In the genomic region with DNA sequence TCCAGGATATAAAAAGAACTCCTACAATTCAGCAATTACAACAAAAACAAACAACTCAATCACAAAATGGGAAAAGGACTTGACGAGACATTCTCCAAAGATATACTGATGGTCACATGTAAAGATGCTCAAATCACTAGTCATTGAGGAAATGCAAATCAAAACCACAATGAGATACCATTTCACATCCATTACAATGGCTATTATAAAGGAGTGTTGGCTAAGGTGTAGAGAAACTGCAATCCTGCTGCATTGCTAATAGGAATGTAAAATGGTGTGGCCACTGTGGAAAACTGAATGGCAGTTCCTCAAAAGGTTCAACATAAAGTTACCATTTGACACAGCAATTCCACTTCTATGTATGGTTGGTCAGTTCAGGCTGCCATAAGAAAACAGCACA, we compare ENCODE assay signal across 23 cellular contexts. TPM values are rescaled to one million over a fixed set of nuclear protein-coding genes. Genes with fewer than 3 reads are reported as not detected.
DNase-seq lines count a peak whose midpoint lies in the region; FAIRE-seq and TF ChIP-seq lines count a peak whose summit lies in the region.
"Had no signal": no experiment of that assay in that cellular context is flagged by ENCODE, and none has a peak within 500 bp of the region (broad histone marks: within the 10 kb centered on the region; RNA-seq: fewer than 3 reads in every experiment).

No MANE protein-coding gene starts in this region.

- CTCF ChIA-PET in mammary epithelial cell (lab: Charles Lee; ENCODE audit: low non-redundant PET) (no interaction called here), H1 (lab: Charles Lee; ENCODE audit: partially characterized antibody) (interaction anchor here (1.1 kb wide), 1 partner anchor 11 kb away, joined by 3 read pairs; no protein-coding TSS in a partner anchor)

- H2BK20ac ChIP-seq in H1 (ENCODE audit: low read length): peak overlapping the region; percentile 56; the same call in 1 of the 2 replicates

- no peak overlapping the region for H4K5ac ChIP-seq in H1 (ENCODE audit: insufficient read length, low read depth, low read length)

- H3K4me1 ChIP-seq in mammary epithelial cell (ENCODE audit: insufficient read depth, low read length) (no peaks in the 10 kb centered on the region), breast epithelium (no peaks in the 10 kb centered on the region), H1 (replicated peaks in 1 of 4; ENCODE audit: control insufficient read depth in 3 of 4, insufficient read depth in 4 of 4, low read length in 3 of 4) (peaks cover 0 to 5% (median 1%) of the 10 kb centered on the region in 4 experiments; a peak in 3 of 7 replicates), iPS-18a (ENCODE audit: control insufficient read depth, low read depth, low read length) (peaks cover 9% of the 10 kb centered on the region), trophoblast cell (ENCODE audit: control insufficient read depth in 1 of 2, insufficient read depth in 2 of 2, low read length in 2 of 2) (no peaks in the 10 kb centered on the region)
- H3K4me1 ChIP-seq: Caco-2, SJCRH30 had no signal

- no peaks in the 10 kb centered on the region for H3K9me3 Mint-ChIP-seq in nephron progenitor cell
- H3K9me3 Mint-ChIP-seq: CD8-positive, alpha-beta T cell had no signal

- FAIRE-seq in H1 (lab: Jason Lieb, UNC): no peak
- FAIRE-seq: G401.6, HepG2 had no signal

- H3K4ac ChIP-seq in H1 (replicated peaks; ENCODE audit: insufficient read length, low read depth, low read length) (no peak overlapping the region), trophoblast cell (ENCODE audit: low read depth, low read length) (no peak overlapping the region)

- dilution Hi-C loops in mammary epithelial cell (cut with HindIII; ENCODE audit: low sequenced_read_pairs): no loop called here

- intact Hi-C loops in mammary epithelial cell (cut with micrococcal nuclease) (no loop called here), breast epithelium (cut with DNase I; ENCODE audit: low total_unique reads) (no loop called here)

- H3K23ac ChIP-seq in H1 (ENCODE audit: insufficient read length): no peak overlapping the region
- no peak overlapping the region for H3K23ac ChIP-seq in trophoblast cell (ENCODE audit: low read length)

- no peaks in the 10 kb centered on the region for H3K23me2 ChIP-seq in H1 (ENCODE audit: low read depth, low read length)

- H4K91ac ChIP-seq in H1 (replicated peaks; ENCODE audit: insufficient read length, low read length) (no peak overlapping the region), trophoblast cell (ENCODE audit: low read depth, low read length) (no peak overlapping the region)

- no peak overlapping the region for H3K4me3 Mint-ChIP-seq in nephron progenitor cell
- H3K4me3 Mint-ChIP-seq: B cell; CD8-positive, alpha-beta T cell had no signal

- H3K9me3 ChIP-seq in mammary epithelial cell (replicated peaks; ENCODE audit: insufficient read depth, low read length) (no peaks in the 10 kb centered on the region), breast epithelium (no peaks in the 10 kb centered on the region), H1 (ENCODE audit: insufficient read depth in 2 of 2, low read depth in 1 of 2, low read length in 1 of 2) (no peaks in the 10 kb centered on the region), iPS-18a (ENCODE audit: control insufficient read depth, low read depth, low read length) (no peaks in the 10 kb centered on the region), trophoblast cell (ENCODE audit: insufficient read depth, low read depth, low read length) (no peaks in the 10 kb centered on the region)
- H3K9me3 ChIP-seq: Caco-2, SJCRH30 had no signal

- H2AK5ac ChIP-seq in H1 (ENCODE audit: low read depth, low read length) (no peak overlapping the region), trophoblast cell (ENCODE audit: low read length) (no peak overlapping the region)

- no peaks in the 10 kb centered on the region for H3K36me3 ChIP-seq in mammary epithelial cell (ENCODE audit: insufficient read depth, low read length)
- H3K36me3 ChIP-seq in breast epithelium: no peaks in the 10 kb centered on the region
- H3K36me3 ChIP-seq in H1 (ENCODE audit: control insufficient read depth in 2 of 4, insufficient read depth in 4 of 4, low read length in 3 of 4): no peaks in the 10 kb centered on the region
- H3K36me3 ChIP-seq in iPS-18a (ENCODE audit: control insufficient read depth, low read depth, low read length): no peaks in the 10 kb centered on the region
- no peaks in the 10 kb centered on the region for H3K36me3 ChIP-seq in trophoblast cell (ENCODE audit: control insufficient read depth in 1 of 2, insufficient read depth in 2 of 2, low read length in 2 of 2)
- H3K36me3 ChIP-seq: SJCRH30 had no signal

- WGBS in mammary epithelial cell (ENCODE audit: low coverage, missing lambda C conversion rate): 69% methylated on average over 1 of the region's 1 CpG
- 74% methylated on average over 1 of the region's 1 CpG; no CpG with 5 or more reads in 1 of the 2 experiments for WGBS in H1 (ENCODE audit: extremely low coverage in 1 of 2, insufficient coverage in 1 of 2, insufficient read length in 1 of 2, insufficient replicate concordance in 2 of 2, low coverage in 1 of 2, low lambda C conversion rate in 2 of 2, missing lambda C conversion rate in 1 of 2), 2 experiments
- WGBS in trophoblast cell (ENCODE audit: extremely low coverage, insufficient coverage, insufficient read length): no CpG with 5 or more reads among the region's 1 CpG

- H4K20me1 ChIP-seq in mammary epithelial cell (ENCODE audit: insufficient read depth, low read length) (no peaks in the 10 kb centered on the region), H1 (replicated peaks in 1 of 2; ENCODE audit: control insufficient read depth in 1 of 2, insufficient read depth in 2 of 2, low read length in 2 of 2) (no peaks in the 10 kb centered on the region)

- POLR2A ChIA-PET in H1 (lab: Charles Lee; ENCODE audit: partially characterized antibody): no interaction called here

- TF ChIP-seq POLR2A in breast epithelium (IDR thresholded peaks at IDR 0.05) (no peak), H1 (IDR thresholded peaks at IDR 0.05; ENCODE audit: control extremely low read depth in 1 of 2, low read depth in 2 of 2, low read length in 2 of 2) (no peak)

- peak; percentile 17 for DNase-seq in mammary epithelial cell
- no peak for DNase-seq in breast epithelium (ENCODE audit: low spot score in 2 of 2)
- no peak for DNase-seq in H1 (ENCODE audit: low read depth in 1 of 2, low spot score in 2 of 2)
- DNase-seq in NCI-H2107 (lab: John Stamatoyannopoulos, UW): no peak
- no peak for DNase-seq in nephron progenitor cell
- no peak for DNase-seq in trophoblast cell
- DNase-seq: Caco-2; CD8-positive, alpha-beta T cell; GOT3; Kasumi-1; NCI-H1092 treated with DMSO at 0.1 percent for 48 hours; NCI-H1436; NCI-H187; NCI-H2081 treated with DMSO at 0.1 percent for 48 hours; NCI-H524 treated with DMSO at 0.1 percent for 48 hours; SJCRH30 had no signal

- no peaks in the 10 kb centered on the region for H3K36me3 Mint-ChIP-seq in nephron progenitor cell (ENCODE audit: low read depth)
- H3K36me3 Mint-ChIP-seq: CD8-positive, alpha-beta T cell had no signal

- H3K27ac Mint-ChIP-seq in nephron progenitor cell: no peak overlapping the region
- H3K27ac Mint-ChIP-seq: B cell; CD8-positive, alpha-beta T cell had no signal

- H4K8ac ChIP-seq in H1 (ENCODE audit: extremely low read depth, insufficient read depth, low read length): no peak overlapping the region
- no peak overlapping the region for H4K8ac ChIP-seq in trophoblast cell (ENCODE audit: low read depth, low read length)

- H3K4me2 ChIP-seq in mammary epithelial cell (ENCODE audit: insufficient read depth, low read depth, low read length) (no peak overlapping the region), H1 (ENCODE audit: insufficient read depth in 1 of 2, low read depth in 2 of 2, low read length in 2 of 2) (peak overlapping the region in 1 of 2 experiments; percentile 25; a peak in 2 of 4 replicates), trophoblast cell (ENCODE audit: low read length) (no peak overlapping the region)
- H3K4me2 ChIP-seq: PC-9 had no signal

- no peaks in the 10 kb centered on the region for H3K4me1 Mint-ChIP-seq in nephron progenitor cell
- H3K4me1 Mint-ChIP-seq: B cell had no signal

- no peak overlapping the region for H3K14ac ChIP-seq in H1 (ENCODE audit: insufficient read length)
- H3K14ac ChIP-seq in trophoblast cell (ENCODE audit: low read length): no peak overlapping the region

- no peak for TF ChIP-seq CTCF in mammary epithelial cell (conservative IDR thresholded peaks at IDR 0.05 in 1 of 2, IDR thresholded peaks at IDR 0.05 in 1 of 2; ENCODE audit: extremely low read depth in 1 of 2, insufficient read depth in 1 of 2, low read depth in 1 of 2, low read length in 2 of 2)
- TF ChIP-seq CTCF in breast epithelium (IDR thresholded peaks at IDR 0.05): no peak
- TF ChIP-seq CTCF in H1 (IDR thresholded peaks at IDR 0.05; ENCODE audit: control extremely low read depth in 1 of 3, insufficient read depth in 1 of 3, low read depth in 1 of 3, low read length in 3 of 3): no peak
- TF ChIP-seq CTCF in nephron progenitor cell (IDR thresholded peaks at IDR 0.05): no peak

- H3K9ac ChIP-seq in mammary epithelial cell (ENCODE audit: insufficient read depth, low read length) (no peak overlapping the region), H1 (replicated peaks in 1 of 4; ENCODE audit: extremely low read depth in 1 of 4, low read depth in 3 of 4, low read length in 3 of 4) (no peak overlapping the region), iPS-18a (ENCODE audit: low read length) (no peak overlapping the region), trophoblast cell (ENCODE audit: low read length) (no peak overlapping the region)

- H3K56ac ChIP-seq in H1 (replicated peaks; ENCODE audit: insufficient read length, low read depth, low read length): no peak overlapping the region

- H3K79me2 ChIP-seq in mammary epithelial cell (ENCODE audit: insufficient read depth, low read length) (no peaks in the 10 kb centered on the region), H1 (ENCODE audit: control insufficient read depth in 1 of 2, insufficient read depth in 2 of 2, low read length in 2 of 2) (no peaks in the 10 kb centered on the region), trophoblast cell (ENCODE audit: control insufficient read depth, insufficient read depth, low read length, poor library complexity) (no peaks in the 10 kb centered on the region)

- TF ChIP-seq RAD21 in H1 (IDR thresholded peaks at IDR 0.05 in 1 of 2, conservative IDR thresholded peaks at IDR 0.05 in 1 of 2; ENCODE audit: low read depth in 2 of 2, low read length in 2 of 2): no peak

- peaks cover 22% of the 10 kb centered on the region for H3K27me3 Mint-ChIP-seq in nephron progenitor cell (ENCODE audit: low read depth, poor library complexity)

- H2AFZ ChIP-seq in mammary epithelial cell (ENCODE audit: low read depth, low read length): no peak overlapping the region
- H2AFZ ChIP-seq in H1 (ENCODE audit: low read length): peak overlapping the region; percentile 26; the same call in 1 of the 2 replicates
- H2AFZ ChIP-seq in trophoblast cell (ENCODE audit: insufficient read depth, low read length, poor library complexity): no peak overlapping the region
- H2AFZ ChIP-seq: PC-9 had no signal

- H4K12ac ChIP-seq in trophoblast cell (ENCODE audit: low read depth, low read length): no peak overlapping the region

- no peaks in the 10 kb centered on the region for H3K27me3 ChIP-seq in mammary epithelial cell (ENCODE audit: insufficient read depth, low read length)
- no peaks in the 10 kb centered on the region for H3K27me3 ChIP-seq in breast epithelium
- H3K27me3 ChIP-seq in H1 (replicated peaks in 1 of 4; ENCODE audit: control insufficient read depth in 3 of 4, extremely low read depth in 1 of 4, insufficient read depth in 3 of 4, low read length in 3 of 4): no peaks in the 10 kb centered on the region
- no peaks in the 10 kb centered on the region for H3K27me3 ChIP-seq in iPS-18a (ENCODE audit: control insufficient read depth, insufficient read depth, low read length)
- H3K27me3 ChIP-seq in trophoblast cell (ENCODE audit: insufficient read depth, low read length): no peaks in the 10 kb centered on the region
- H3K27me3 ChIP-seq: SJCRH30 had no signal

- no peak overlapping the region for H2BK15ac ChIP-seq in H1 (ENCODE audit: low read length)

- no peak for TF ChIP-seq EP300 in H1 (IDR thresholded peaks at IDR 0.05; ENCODE audit: borderline replicate concordance in 1 of 2, low read depth in 2 of 2, low read length in 2 of 2)

- H2BK12ac ChIP-seq in H1 (ENCODE audit: low read depth, low read length): no peak overlapping the region
- no peak overlapping the region for H2BK12ac ChIP-seq in trophoblast cell (ENCODE audit: low read length)

- peak overlapping the region; percentile 30; the same call in 1 of the 2 replicates for H2BK5ac ChIP-seq in H1 (ENCODE audit: low read depth, low read length)
- H2BK5ac ChIP-seq in trophoblast cell (ENCODE audit: low read depth, low read length, poor library complexity): no peak overlapping the region

- H3K18ac ChIP-seq in H1 (ENCODE audit: extremely low read depth, low read length) (no peak overlapping the region), trophoblast cell (ENCODE audit: low read length) (no peak overlapping the region)

- no TSS peak for BruUV-seq in mammary epithelial cell (replicated peaks; lab: Mats Ljungman, UMichigan)

- in situ Hi-C loops in mammary epithelial cell (cut with MboI; ENCODE audit: low sequenced_read_pairs in 2 of 2): no loop called here

- no peak overlapping the region for H3K27ac ChIP-seq in mammary epithelial cell (ENCODE audit: insufficient read depth, low read depth, low read length)
- no peak overlapping the region for H3K27ac ChIP-seq in breast epithelium
- H3K27ac ChIP-seq in H1 (ENCODE audit: low read depth, low read length): no peak overlapping the region
- no peak overlapping the region for H3K27ac ChIP-seq in iPS-18a (ENCODE audit: low read length)
- no peak overlapping the region for H3K27ac ChIP-seq in trophoblast cell (ENCODE audit: low read depth, low read length)
- H3K27ac ChIP-seq: 22Rv1, C4-2B, PC-9, SJCRH30 had no signal

- H3K4me3 ChIP-seq in mammary epithelial cell (replicated peaks in 1 of 3; ENCODE audit: insufficient read depth in 1 of 3, low read depth in 2 of 3, low read length in 3 of 3): no peak overlapping the region
- H3K4me3 ChIP-seq in breast epithelium: no peak overlapping the region
- H3K4me3 ChIP-seq in H1 (ENCODE audit: extremely low read depth in 1 of 4, insufficient read depth in 2 of 4, low read depth in 3 of 4, low read length in 4 of 4): no peak overlapping the region
- H3K4me3 ChIP-seq in iPS-18a (ENCODE audit: low read length): peak overlapping the region; percentile 7
- no peak overlapping the region for H3K4me3 ChIP-seq in trophoblast cell (ENCODE audit: low read depth, low read length)
- H3K4me3 ChIP-seq: PC-9, SJCRH30 had no signal

- no peaks in the 10 kb centered on the region for H3K79me1 ChIP-seq in H1 (ENCODE audit: low read depth, low read length)
- H3K79me1 ChIP-seq in trophoblast cell (ENCODE audit: low read length): no peaks in the 10 kb centered on the region

- no peak overlapping the region for H2BK120ac ChIP-seq in H1 (replicated peaks; ENCODE audit: low read depth, low read length)
- H2BK120ac ChIP-seq in trophoblast cell (ENCODE audit: insufficient read depth, low read length, poor library complexity): no peak overlapping the region

RNA-seq across cellular contexts. Expression of a gene that starts 11.8 kb away (rescaled TPM):
- total RNA-seq in mammary epithelial cell: 10 to 100 TPM; 13.7 to 23.5 TPM
- 5.4 TPM for polyA plus RNA-seq in mammary epithelial cell
- 33.8 TPM for polyA minus RNA-seq in mammary epithelial cell
- 10 to 100 TPM; 16.0 to 31.8 (median 26.9) TPM for total RNA-seq in breast epithelium
- total RNA-seq in H1 (2021; fragmentation: NEBNext Ultra II Directional; extraction: Animal tissue kit (Norgen Biotek cat#: 25700)): 14.3 and 16.0 TPM in 2 replicates
- 2.3 and 3.9 TPM in 2 replicates for polyA plus RNA-seq in H1 (2011; rRNA removed)
- polyA plus RNA-seq in H1 (2011; cell fraction: cytosol; rRNA removed): 5.0 TPM
- polyA plus RNA-seq in H1 (2011; cell fraction: nucleus; rRNA removed): 3.6 TPM
- polyA plus RNA-seq in H1 (2012, experiment 1 of 2): 4.1 to 6.7 TPM (median 4.7 TPM) in 4 replicates
- polyA plus RNA-seq in H1 (2012, experiment 2 of 2): 0.54 TPM
- polyA plus RNA-seq in H1 (2013, experiment 1 of 2): 5.8 TPM
- 5.7 TPM for polyA plus RNA-seq in H1 (2013, experiment 2 of 2)
- 24.5 and 25.3 TPM in 2 replicates for polyA minus RNA-seq in H1 (2011; rRNA and poly(A)+ RNA removed)
- 5.9 TPM for polyA minus RNA-seq in H1 (2011; cell fraction: cytosol; rRNA and poly(A)+ RNA removed)
- 38.9 TPM for polyA minus RNA-seq in H1 (2011; cell fraction: nucleus; rRNA and poly(A)+ RNA removed)
- polyA plus RNA-seq in trophoblast cell (2013): 6.0 TPM in 2 replicates
